ENCODE assay signal across 1 cellular context in the genomic region with DNA sequence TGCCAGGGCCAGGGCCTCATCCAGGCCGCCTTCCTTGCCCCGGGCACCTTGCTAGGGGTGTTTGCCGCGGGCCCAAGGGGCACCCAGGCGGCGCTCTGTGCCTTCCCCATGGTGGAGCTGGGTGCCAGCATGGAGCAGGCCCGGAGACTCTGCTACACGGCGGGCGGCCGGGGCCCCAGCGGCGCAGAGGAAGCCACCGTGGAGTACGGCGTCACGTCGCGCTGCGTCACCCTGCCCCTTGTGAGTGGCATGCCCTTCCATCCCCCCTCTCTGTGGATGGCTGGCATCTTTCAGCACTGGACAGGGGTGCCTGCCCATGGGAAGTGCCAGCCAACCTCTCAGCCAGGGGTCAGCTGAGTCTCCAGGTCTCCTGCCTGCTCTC.
TF ChIP-seq lines count a peak whose summit lies in the region.

No MANE protein-coding gene starts in this region.

TF ChIP-seq in A549, 52 proteins besides CTCF, POLR2A, EP300 and RAD21:
- peak; percentile 59; the same call in 1 of the 2 replicates for TF ChIP-seq REST (IDR thresholded peaks at IDR 0.05)
- TF ChIP-seq POLR2AphosphoS2 (conservative IDR thresholded peaks at IDR 0.05; ENCODE audit: low read length) = no peak
- no peak for TF ChIP-seq FOSL2 (IDR thresholded peaks at IDR 0.05)
- no peak for TF ChIP-seq FOSL2 (CRISPR knock-in tag; IDR thresholded peaks at IDR 0.05)
TF ChIP-seq in A549: peak in this region for 1.
